Comparison of ENCODE assay signal across 8 cellular contexts in the genomic region with DNA sequence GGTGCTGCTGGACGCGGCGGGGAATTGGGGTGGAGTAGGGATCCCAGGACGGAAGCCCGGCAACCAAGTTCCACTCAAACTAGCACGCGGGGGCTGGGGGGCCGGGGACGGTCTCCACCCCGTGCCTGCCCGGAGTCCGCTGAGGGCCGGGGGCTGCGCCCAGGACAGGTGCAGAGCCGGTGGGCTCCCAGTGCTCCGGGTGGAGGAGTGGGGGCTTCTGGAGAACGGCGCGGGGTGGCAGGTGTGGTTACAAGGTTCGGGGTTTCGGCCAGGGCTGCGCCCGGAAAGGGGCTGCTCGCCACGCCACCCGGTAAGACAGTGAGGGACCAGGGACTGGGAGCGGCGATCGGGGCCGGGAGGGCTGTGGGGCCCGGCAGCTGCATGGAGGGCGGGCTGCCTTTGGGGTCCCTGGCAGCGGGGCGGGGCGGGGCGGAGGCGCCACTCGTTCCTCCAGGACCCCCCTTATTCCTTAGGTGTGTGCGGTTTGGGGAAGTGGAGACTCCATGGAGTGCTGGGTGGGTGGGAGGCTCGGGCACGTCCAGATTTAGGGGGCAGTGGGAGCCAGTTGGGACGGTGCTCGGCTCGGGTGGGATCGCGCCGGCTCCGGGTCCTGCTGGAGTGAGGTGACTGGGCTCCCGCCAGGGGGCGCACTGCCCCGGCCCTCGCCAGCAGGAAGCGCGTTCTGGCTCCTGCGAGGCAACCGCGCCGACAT. TPM values are rescaled to one million over a fixed set of nuclear protein-coding genes. Genes with fewer than 3 reads are reported as not detected.
DNase-seq lines count a peak whose midpoint lies in the region; ATAC-seq and TF ChIP-seq lines count a peak whose summit lies in the region.

No MANE protein-coding gene starts in this region.

- intact Hi-C loops in cardiac septum (cut with DNase I), result loop anchor here (1.0 to 10.0 kb wide), 6 partner anchors 39 to 184 kb away; a partner anchor contains a TSS

- H3K4me2 ChIP-seq in BLaER1 treated with 17β-estradiol and CSF1 and Interleukin-3, amounts not matched to agents 10 nM and 100 nM, result peak overlapping the region; percentile 99 to 100 (median 100)
- H3K4me2 ChIP-seq in trophoblast cell (ENCODE audit: low read length), result peak overlapping the region; percentile 93

- H3K27ac Mint-ChIP-seq in activated naive CD8-positive, alpha-beta T cell treated with anti-CD3 and anti-CD28 coated beads for 36 hours, result no peak overlapping the region

- no peaks in the 10 kb centered on the region for H3K9me3 Mint-ChIP-seq in activated naive CD8-positive, alpha-beta T cell treated with anti-CD3 and anti-CD28 coated beads for 36 hours

- peaks cover 49 to 62% (median 56%) of the 10 kb centered on the region in 11 experiments for H3K27me3 ChIP-seq in BLaER1 treated with 17β-estradiol and CSF1 and Interleukin-3, amounts not matched to agents 10 nM and 100 nM
- H3K27me3 ChIP-seq in trophoblast cell (ENCODE audit: insufficient read depth, low read length), result no peaks in the 10 kb centered on the region
- H3K27me3 ChIP-seq in tibial nerve, result peaks cover 0 to 8% of the 10 kb centered on the region in 2 donors

- no peak overlapping the region for H2AK5ac ChIP-seq in trophoblast cell (ENCODE audit: low read length)

- peak; percentile 89 to 96 (median 93) for TF ChIP-seq CTCF in tibial nerve (IDR thresholded peaks at IDR 0.05)

- H3K14ac ChIP-seq in trophoblast cell (ENCODE audit: low read length), result no peak overlapping the region

- H2AFZ ChIP-seq in trophoblast cell (ENCODE audit: insufficient read depth, low read length, poor library complexity), result peak overlapping the region; percentile 67

- no peak overlapping the region for H4K91ac ChIP-seq in trophoblast cell (ENCODE audit: low read depth, low read length)

- peak; percentile 46 for DNase-seq in Jurkat, Clone E6-1 (ENCODE audit: low read depth, low spot score)
- DNase-seq in activated naive CD8-positive, alpha-beta T cell treated with anti-CD3 and anti-CD28 coated beads for 36 hours, result peak; percentile 84
- DNase-seq in cardiac septum (ENCODE audit: low spot score) (peak; percentile 93), trophoblast cell (peak; percentile 35 to 62), tibial nerve (ENCODE audit: low spot score in 2 of 2) (peak; percentile 62 to 63)

- peak overlapping the region; percentile 47 for H3K18ac ChIP-seq in trophoblast cell (ENCODE audit: low read length)

- H3K4me3 Mint-ChIP-seq in activated naive CD8-positive, alpha-beta T cell treated with anti-CD3 and anti-CD28 coated beads for 36 hours, result peak overlapping the region; percentile 81

- H3K4me1 ChIP-seq in BLaER1 treated with 17β-estradiol and CSF1 and Interleukin-3, amounts not matched to agents 10 nM and 100 nM, result peaks cover 14 to 32% (median 22%) of the 10 kb centered on the region in 10 experiments; a peak in 19 of 20 replicates
- H3K4me1 ChIP-seq in trophoblast cell (ENCODE audit: control insufficient read depth in 1 of 2, insufficient read depth in 2 of 2, low read length in 2 of 2) (peaks cover 27 to 30% of the 10 kb centered on the region in 2 experiments), tibial nerve (peaks cover 0 to 56% (median 20%) of the 10 kb centered on the region in 4 donors)

- TF ChIP-seq POLR2A in tibial nerve (IDR thresholded peaks at IDR 0.05), result no peak

- no peak overlapping the region for H3K4ac ChIP-seq in trophoblast cell (ENCODE audit: low read depth, low read length)

- ATAC-seq in GM19351 (IDR thresholded peaks at IDR 0.05; ENCODE audit: unreplicated experiment) (peak; percentile 50), SK-N-SH treated with all-trans-retinoic acid at 6 μM for 48 hours (peak; percentile 95)

- peak overlapping the region; percentile 47 for H2BK120ac ChIP-seq in trophoblast cell (ENCODE audit: insufficient read depth, low read length, poor library complexity)

- H3K36me3 ChIP-seq in BLaER1 treated with 17β-estradiol and CSF1 and Interleukin-3, amounts not matched to agents 10 nM and 100 nM, result no peaks in the 10 kb centered on the region
- H3K36me3 ChIP-seq in trophoblast cell (ENCODE audit: control insufficient read depth in 1 of 2, insufficient read depth in 2 of 2, low read length in 2 of 2) (no peaks in the 10 kb centered on the region), tibial nerve (no peaks in the 10 kb centered on the region)

- no peaks in the 10 kb centered on the region for H3K36me3 Mint-ChIP-seq in activated naive CD8-positive, alpha-beta T cell treated with anti-CD3 and anti-CD28 coated beads for 36 hours

- TF ChIP-seq EP300 in tibial nerve (IDR thresholded peaks at IDR 0.05), result peak in 1 of 2 donors; percentile 24

- H4K20me1 ChIP-seq in BLaER1 treated with 17β-estradiol and CSF1 and Interleukin-3, amounts not matched to agents 10 nM and 100 nM, result peaks cover 0 to 20% (median 0%) of the 10 kb centered on the region in 11 experiments; a peak in 11 of 22 replicates

- H3K79me2 ChIP-seq in trophoblast cell (ENCODE audit: control insufficient read depth, insufficient read depth, low read length, poor library complexity), result no peaks in the 10 kb centered on the region

- H3K27me3 Mint-ChIP-seq in activated naive CD8-positive, alpha-beta T cell treated with anti-CD3 and anti-CD28 coated beads for 36 hours, result peaks cover 22% of the 10 kb centered on the region

- peak overlapping the region; percentile 63 for H4K8ac ChIP-seq in trophoblast cell (ENCODE audit: low read depth, low read length)

- peak overlapping the region; percentile 56 to 75 (median 66) for H3K4me3 ChIP-seq in BLaER1 treated with 17β-estradiol and CSF1 and Interleukin-3, amounts not matched to agents 10 nM and 100 nM
- peak overlapping the region; percentile 25; the same call in 1 of the 2 replicates for H3K4me3 ChIP-seq in Jurkat, Clone E6-1 (ENCODE audit: low read length)
- H3K4me3 ChIP-seq in trophoblast cell (ENCODE audit: low read depth, low read length) (peak overlapping the region; percentile 74), tibial nerve (peak overlapping the region; percentile 46 to 75 (median 62))

- peaks cover 32% of the 10 kb centered on the region for H3K4me1 Mint-ChIP-seq in activated naive CD8-positive, alpha-beta T cell treated with anti-CD3 and anti-CD28 coated beads for 36 hours

- no peak overlapping the region for H3K23ac ChIP-seq in trophoblast cell (ENCODE audit: low read length)

- no peak overlapping the region for H2BK12ac ChIP-seq in trophoblast cell (ENCODE audit: low read length)

- H3K9me3 ChIP-seq in BLaER1 treated with 17β-estradiol and CSF1 and Interleukin-3, amounts not matched to agents 10 nM and 100 nM (replicated peaks in 1 of 11), result no peaks in the 10 kb centered on the region
- H3K9me3 ChIP-seq in trophoblast cell (ENCODE audit: insufficient read depth, low read depth, low read length), result no peaks in the 10 kb centered on the region
- no peaks in the 10 kb centered on the region for H3K9me3 ChIP-seq in tibial nerve

- H4K12ac ChIP-seq in trophoblast cell (ENCODE audit: low read depth, low read length), result no peak overlapping the region

- no CpG with 5 or more reads among the region's 58 CpGs for WGBS in trophoblast cell (ENCODE audit: extremely low coverage, insufficient coverage, insufficient read length)
- 0 to 1% methylated on average over 19 to 21 of the region's 58 CpGs for WGBS in tibial nerve, 2 donors

- peak overlapping the region; percentile 22 for H2BK5ac ChIP-seq in trophoblast cell (ENCODE audit: low read depth, low read length, poor library complexity)

- no peak overlapping the region; a peak in 1 of 22 replicates for H3K27ac ChIP-seq in BLaER1 treated with 17β-estradiol and CSF1 and Interleukin-3, amounts not matched to agents 10 nM and 100 nM
- H3K27ac ChIP-seq in trophoblast cell (ENCODE audit: low read depth, low read length), result no peak overlapping the region
- peak overlapping the region in 3 of 4 donors; percentile 43 to 66 (median 55) for H3K27ac ChIP-seq in tibial nerve

- peak overlapping the region; percentile 38 to 75 (median 65); a peak in 20 of 22 replicates for H3K9ac ChIP-seq in BLaER1 treated with 17β-estradiol and CSF1 and Interleukin-3, amounts not matched to agents 10 nM and 100 nM
- no peak overlapping the region for H3K9ac ChIP-seq in trophoblast cell (ENCODE audit: low read length)

- peaks cover 10% of the 10 kb centered on the region for H3K79me1 ChIP-seq in trophoblast cell (ENCODE audit: low read length)

TF ChIP-seq in SK-N-SH treated with all-trans-retinoic acid at 6 μM for 48 hours, 23 proteins besides CTCF, POLR2A, EP300 and RAD21:
- TF ChIP-seq CSDC2 (CRISPR knock-in tag; IDR thresholded peaks at IDR 0.05) (no peak), ESRRG (CRISPR knock-in tag; IDR thresholded peaks at IDR 0.05) (no peak)
- TF ChIP-seq, protein P1, sequence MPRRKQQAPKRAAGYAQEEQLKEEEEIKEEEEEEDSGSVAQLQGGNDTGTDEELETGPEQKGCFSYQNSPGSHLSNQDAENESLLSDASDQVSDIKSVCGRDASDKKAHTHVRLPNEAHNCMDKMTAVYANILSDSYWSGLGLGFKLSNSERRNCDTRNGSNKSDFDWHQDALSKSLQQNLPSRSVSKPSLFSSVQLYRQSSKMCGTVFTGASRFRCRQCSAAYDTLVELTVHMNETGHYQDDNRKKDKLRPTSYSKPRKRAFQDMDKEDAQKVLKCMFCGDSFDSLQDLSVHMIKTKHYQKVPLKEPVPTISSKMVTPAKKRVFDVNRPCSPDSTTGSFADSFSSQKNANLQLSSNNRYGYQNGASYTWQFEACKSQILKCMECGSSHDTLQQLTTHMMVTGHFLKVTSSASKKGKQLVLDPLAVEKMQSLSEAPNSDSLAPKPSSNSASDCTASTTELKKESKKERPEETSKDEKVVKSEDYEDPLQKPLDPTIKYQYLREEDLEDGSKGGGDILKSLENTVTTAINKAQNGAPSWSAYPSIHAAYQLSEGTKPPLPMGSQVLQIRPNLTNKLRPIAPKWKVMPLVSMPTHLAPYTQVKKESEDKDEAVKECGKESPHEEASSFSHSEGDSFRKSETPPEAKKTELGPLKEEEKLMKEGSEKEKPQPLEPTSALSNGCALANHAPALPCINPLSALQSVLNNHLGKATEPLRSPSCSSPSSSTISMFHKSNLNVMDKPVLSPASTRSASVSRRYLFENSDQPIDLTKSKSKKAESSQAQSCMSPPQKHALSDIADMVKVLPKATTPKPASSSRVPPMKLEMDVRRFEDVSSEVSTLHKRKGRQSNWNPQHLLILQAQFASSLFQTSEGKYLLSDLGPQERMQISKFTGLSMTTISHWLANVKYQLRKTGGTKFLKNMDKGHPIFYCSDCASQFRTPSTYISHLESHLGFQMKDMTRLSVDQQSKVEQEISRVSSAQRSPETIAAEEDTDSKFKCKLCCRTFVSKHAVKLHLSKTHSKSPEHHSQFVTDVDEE (CRISPR knock-in tag; IDR thresholded peaks at IDR 0.05), result no peak

RNA-seq across cellular contexts. Expression of a gene that starts 0.8 kb away (rescaled TPM):
- polyA plus RNA-seq in Jurkat, Clone E6-1 (2012; ENCODE audit: insufficient read depth, insufficient read length), result not detected
- total RNA-seq in activated naive CD8-positive, alpha-beta T cell treated with anti-CD3 and anti-CD28 coated beads for 36 hours, result 1 to 10 TPM in 1 of 2 experiments, under 1 TPM in 1; 0.52 to 1.2 TPM
- 153 TPM for total RNA-seq in cardiac septum
- polyA plus RNA-seq in trophoblast cell (2013), result 12.0 and 12.8 TPM in 2 replicates
- 10 to 100 TPM in 1 of 4 donors, 1 to 10 TPM in 3; 6.7 to 13.1 (median 7.9) TPM for total RNA-seq in tibial nerve

Comparison
In these comparisons a context has a peak if more than half of its experiments do, and no peak if none do; other contexts are left out.
1. H3K27ac ChIP-seq: peak in tibial nerve (3 of 4); none in BLaER1 treated with 17β-estradiol and CSF1 and Interleukin-3, amounts not matched to agents 10 nM and 100 nM (0 of 11) and trophoblast cell (single experiment).
2. RNA of a gene that starts 0.8 kb away (total RNA-seq): 153 TPM in cardiac septum (single experiment); 6.7 to 13.1 TPM in tibial nerve and 0.52 to 1.2 TPM in activated naive CD8-positive, alpha-beta T cell treated with anti-CD3 and anti-CD28 coated beads for 36 hours; every median in the first group is over 10 times any median in the second.
3. Peak in every context shown above with its lines, with median percentiles within 50 percentile points of each other: H3K4me3 ChIP-seq and DNase-seq.